In the genomic region with DNA sequence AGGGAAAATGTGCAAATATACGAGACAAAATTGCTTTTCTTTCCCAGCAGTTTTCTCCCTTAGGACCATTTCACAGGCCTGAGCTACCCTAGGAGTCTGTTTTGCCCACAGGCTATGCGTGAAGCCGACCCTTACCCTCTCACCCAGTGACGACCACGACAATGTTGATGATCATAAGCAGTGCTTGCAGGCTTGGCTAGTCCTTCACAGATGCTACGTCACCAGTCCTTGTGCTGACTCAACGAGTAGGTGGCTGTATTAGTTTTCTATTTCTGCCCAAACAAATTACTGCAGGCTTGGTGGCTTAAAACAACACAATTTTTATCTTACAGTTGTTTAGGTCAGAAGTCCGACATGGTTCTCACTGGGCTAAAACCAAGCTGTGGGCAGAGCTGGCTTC, we compare ENCODE assay signal across 17 cellular contexts.
DNase-seq lines count a peak whose midpoint lies in the region; ATAC-seq and TF ChIP-seq lines count a peak whose summit lies in the region.
"Had no signal": no experiment of that assay in that cellular context is flagged by ENCODE, and none has a peak within 500 bp of the region (broad histone marks: within the 10 kb centered on the region; RNA-seq: fewer than 3 reads in every experiment).

No MANE protein-coding gene starts in this region.

- H3K79me2 ChIP-seq in H9 (ENCODE audit: insufficient read depth, low read length), result no peaks in the 10 kb centered on the region; the same call in 1 of the 2 replicates

- H3K27me3 ChIP-seq in H9 (ENCODE audit: insufficient read depth, low read length) (no peaks in the 10 kb centered on the region), brain microvascular endothelial cell (replicated peaks) (no peaks in the 10 kb centered on the region)
- H3K27me3 ChIP-seq: SJCRH30 had no signal

- H3K56ac ChIP-seq in H9 (ENCODE audit: insufficient read length, low read depth, low read length), result no peak overlapping the region

- H3K4ac ChIP-seq in H9 (ENCODE audit: low read depth, low read length), result no peak overlapping the region

- H3K23ac ChIP-seq in H9 (ENCODE audit: insufficient read length, low read depth, low read length), result no peak overlapping the region

- H3K27ac Mint-ChIP-seq in H9, result no peak overlapping the region; a peak in 1 of 7 replicates
- H3K27ac Mint-ChIP-seq in stimulated activated naive B cell treated with anti-CD40 and anti-IgM and Interleukin-4, amounts not matched to agents 10 μg/mL and 1 μg/mL and 100 μg/mL, for 72 hours, result no peak overlapping the region

- no peak for ATAC-seq in stimulated activated naive B cell treated with anti-CD40 and anti-IgM and Interleukin-4, amounts not matched to agents 10 μg/mL and 1 μg/mL and 100 μg/mL, for 72 hours (replicated peaks)
- no peak for ATAC-seq in HG02678 (IDR thresholded peaks at IDR 0.05; ENCODE audit: unreplicated experiment)

- no peaks in the 10 kb centered on the region for H3K23me2 ChIP-seq in H9 (ENCODE audit: insufficient read length, low read depth, low read length, poor library complexity, severe bottlenecking)

- no peak overlapping the region for H3K9ac ChIP-seq in H9 (ENCODE audit: extremely low read depth, insufficient read length, low read length)

- no peak overlapping the region for H3T11ph ChIP-seq in H9 (ENCODE audit: low read length)

- no peaks in the 10 kb centered on the region for H3K4me1 ChIP-seq in H9 (ENCODE audit: insufficient read depth, low read length)
- H3K4me1 ChIP-seq: SJCRH30 had no signal

- H3K36me3 Mint-ChIP-seq in H9 (ENCODE audit: insufficient read depth in 1 of 3, low read depth in 3 of 3), result peaks cover 0 to 11% (median 2%) of the 10 kb centered on the region in 3 experiments; a peak in 6 of 7 replicates
- no peaks in the 10 kb centered on the region for H3K36me3 Mint-ChIP-seq in stimulated activated naive B cell treated with anti-CD40 and anti-IgM and Interleukin-4, amounts not matched to agents 10 μg/mL and 1 μg/mL and 100 μg/mL, for 72 hours

- no peak overlapping the region for H2AFZ ChIP-seq in H9 (ENCODE audit: low read length)

- no peak overlapping the region for H2BK120ac ChIP-seq in H9 (ENCODE audit: low read depth, low read length, poor library complexity, severe bottlenecking)

- in situ Hi-C loops in brain microvascular endothelial cell (cut with HindIII; ENCODE audit: low pct_ligation_motif_present, low sequenced_read_pairs), result no loop called here

- H3K27me3 Mint-ChIP-seq in H9 (ENCODE audit: low read depth), result peaks cover 5% of the 10 kb centered on the region; the same call in 1 of the 2 replicates
- H3K27me3 Mint-ChIP-seq in stimulated activated naive B cell treated with anti-CD40 and anti-IgM and Interleukin-4, amounts not matched to agents 10 μg/mL and 1 μg/mL and 100 μg/mL, for 72 hours, result peaks cover 0 to 5% of the 10 kb centered on the region in 2 donors

- no peaks in the 10 kb centered on the region for H3K9me3 ChIP-seq in H9 (ENCODE audit: control insufficient read depth, low read depth, low read length)
- H3K9me3 ChIP-seq: SJCRH30 had no signal

- no peaks in the 10 kb centered on the region for H3K36me3 ChIP-seq in brain microvascular endothelial cell (replicated peaks)
- H3K36me3 ChIP-seq: SJCRH30 had no signal

- no peak overlapping the region for H2BK12ac ChIP-seq in H9 (ENCODE audit: insufficient read length, low read depth, low read length)

- 0 out of 2 replicates have a peak overlapping the region, but pooled peaks have one; percentile 48 for H3K14ac ChIP-seq in H9 (ENCODE audit: insufficient read depth, low read length)

- no peak overlapping the region for H3K18ac ChIP-seq in H9 (ENCODE audit: insufficient read length, low read depth, low read length)

- H2BK20ac ChIP-seq in H9 (ENCODE audit: low read depth, low read length, poor library complexity, severe bottlenecking), result no peak overlapping the region

- H3K27ac ChIP-seq in H9 (ENCODE audit: insufficient read length, low read depth, low read length) (no peak overlapping the region), brain microvascular endothelial cell (peak overlapping the region; percentile 48)
- H3K27ac ChIP-seq: HL-60, RWPE1, SJCRH30 had no signal

- no peaks in the 10 kb centered on the region for H4K20me1 ChIP-seq in H9 (ENCODE audit: control insufficient read depth, insufficient read depth, insufficient read length)

- TF ChIP-seq CTCF in H9 (conservative IDR thresholded peaks at IDR 0.05) (no peak), brain microvascular endothelial cell (IDR thresholded peaks at IDR 0.05; ENCODE audit: low read depth, low read length, missing control alignments) (no peak), fibroblast of villous mesenchyme (IDR thresholded peaks at IDR 0.05; ENCODE audit: insufficient read depth, low read depth, low read length) (no peak)

- WGBS in H9 (ENCODE audit: extremely low coverage, insufficient read length, low lambda C conversion rate), result no CpG with 5 or more reads among the region's 8 CpGs

- H4K91ac ChIP-seq in H9 (ENCODE audit: insufficient read length, low read depth, low read length), result no peak overlapping the region

- DNase-seq in H9 (no peak), brain microvascular endothelial cell (peak; percentile 82), fibroblast of villous mesenchyme (ENCODE audit: low read depth) (peak; percentile 46), smooth muscle cell of the brain vasculature (ENCODE audit: low read depth, low spot score) (peak; percentile 21), germinal center (ENCODE audit: low spot score) (no peak)
- no peak for DNase-seq in activated CD4-positive, alpha-beta T cell treated with anti-CD3 and anti-CD28 coated beads, Interleukin-2, amount 50 U/mL, for 48 hours
- no peak for DNase-seq in stimulated activated naive B cell treated with anti-CD40 and anti-IgM and Interleukin-4, amounts not matched to agents 10 μg/mL and 1 μg/mL and 100 μg/mL, for 72 hours
- DNase-seq: HCEC 1CT, MV-4-11, NCI-H1417 treated with DMSO at 0.1 percent for 48 hours, NCI-H1930, NCI-H2171, NCI-H446 treated with DMSO at 0.1 percent for 48 hours, SJCRH30 had no signal

- no peaks in the 10 kb centered on the region for H3K79me1 ChIP-seq in H9 (ENCODE audit: insufficient read depth, low read depth, low read length, poor library complexity, severe bottlenecking)

- H2BK5ac ChIP-seq in H9 (ENCODE audit: insufficient read length, low read length), result no peak overlapping the region

- H3K4me2 ChIP-seq in H9 (ENCODE audit: insufficient read depth, insufficient read length, low read length), result no peak overlapping the region

- H3K4me1 Mint-ChIP-seq in H9, result peaks cover 0 to 2% of the 10 kb centered on the region in 2 experiments; a peak in 1 of 4 replicates
- no peaks in the 10 kb centered on the region for H3K4me1 Mint-ChIP-seq in stimulated activated naive B cell treated with anti-CD40 and anti-IgM and Interleukin-4, amounts not matched to agents 10 μg/mL and 1 μg/mL and 100 μg/mL, for 72 hours

- no peak overlapping the region for H4K5ac ChIP-seq in H9 (ENCODE audit: insufficient read length, low read depth, low read length)

- H2BK15ac ChIP-seq in H9 (ENCODE audit: low read depth, low read length), result no peak overlapping the region

- H3K4me3 ChIP-seq in brain microvascular endothelial cell (ENCODE audit: low read depth, low read length), result no peak overlapping the region
- H3K4me3 ChIP-seq in fibroblast of villous mesenchyme (ENCODE audit: low read depth, low read length), result no peak overlapping the region
- H3K4me3 ChIP-seq: SJCRH30 had no signal

- no peak overlapping the region for H2AK5ac ChIP-seq in H9 (ENCODE audit: insufficient read length, low read length)

- peaks cover 6 to 7% of the 10 kb centered on the region in 2 experiments for H3K9me3 Mint-ChIP-seq in H9
- peaks cover 0 to 3% of the 10 kb centered on the region in 2 donors for H3K9me3 Mint-ChIP-seq in stimulated activated naive B cell treated with anti-CD40 and anti-IgM and Interleukin-4, amounts not matched to agents 10 μg/mL and 1 μg/mL and 100 μg/mL, for 72 hours

- no peak overlapping the region for H3K4me3 Mint-ChIP-seq in H9
- no peak overlapping the region for H3K4me3 Mint-ChIP-seq in stimulated activated naive B cell treated with anti-CD40 and anti-IgM and Interleukin-4, amounts not matched to agents 10 μg/mL and 1 μg/mL and 100 μg/mL, for 72 hours

- H4K8ac ChIP-seq in H9 (replicated peaks; ENCODE audit: insufficient read length, low read depth, low read length), result no peak overlapping the region

Comparison
In these comparisons a context has a peak if more than half of its experiments do, and no peak if none do; other contexts are left out.
1. DNase-seq: peak in brain microvascular endothelial cell (single experiment), fibroblast of villous mesenchyme (single experiment) and smooth muscle cell of the brain vasculature (single experiment); none in H9 (single experiment), activated CD4-positive, alpha-beta T cell treated with anti-CD3 and anti-CD28 coated beads, Interleukin-2, amount 50 U/mL, for 48 hours (0 of 2), stimulated activated naive B cell treated with anti-CD40 and anti-IgM and Interleukin-4, amounts not matched to agents 10 μg/mL and 1 μg/mL and 100 μg/mL, for 72 hours (single experiment) and germinal center (single experiment).